Comparison of ENCODE assay signal across 8 cellular contexts in the genomic region with DNA sequence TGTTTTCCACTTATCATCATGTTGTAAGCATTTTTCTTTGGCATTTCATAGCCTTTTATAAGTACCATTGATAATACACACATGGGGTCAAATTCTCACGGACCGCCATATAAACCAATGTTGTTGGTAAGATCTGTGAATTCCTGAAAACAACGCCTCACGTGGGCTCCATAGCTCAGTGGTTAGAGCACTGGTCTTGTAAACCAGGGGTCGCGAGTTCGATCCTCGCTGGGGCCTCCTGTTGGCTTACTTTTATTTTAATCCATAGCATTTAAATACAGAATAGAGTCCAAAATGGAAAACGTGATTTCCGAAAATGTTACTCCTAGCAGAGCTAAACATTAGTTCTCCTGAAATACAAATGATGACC.
A peak's percentile ranks its signal among the peaks of the same experiment; 100 is the strongest.
DNase-seq lines count a peak whose midpoint lies in the region; ATAC-seq and TF ChIP-seq lines count a peak whose summit lies in the region.

No MANE protein-coding gene starts in this region.

- no peak for TF ChIP-seq POLR2A in sigmoid colon (IDR thresholded peaks at IDR 0.05)

- TF ChIP-seq CTCF in CD8-positive, alpha-beta T cell (IDR thresholded peaks at IDR 0.05): no peak
- TF ChIP-seq CTCF in hepatocyte (IDR thresholded peaks at IDR 0.05; ENCODE audit: poor library complexity) (no peak), sigmoid colon (IDR thresholded peaks at IDR 0.05) (no peak)

- H3K9me3 Mint-ChIP-seq in CD8-positive, alpha-beta T cell: no peaks in the 10 kb centered on the region
- H3K9me3 Mint-ChIP-seq in T-cell: no peaks in the 10 kb centered on the region

- no peak for TF ChIP-seq EP300 in sigmoid colon (IDR thresholded peaks at IDR 0.05)

- no peaks in the 10 kb centered on the region for H3K36me3 ChIP-seq in CD8-positive, alpha-beta T cell (ENCODE audit: insufficient read depth, low read length)
- H3K36me3 ChIP-seq in hepatocyte (replicated peaks; ENCODE audit: insufficient read depth, low read depth): no peaks in the 10 kb centered on the region
- no peaks in the 10 kb centered on the region for H3K36me3 ChIP-seq in sigmoid colon

- no peaks in the 10 kb centered on the region for H3K9me2 ChIP-seq in hepatocyte (replicated peaks; ENCODE audit: insufficient read depth)

- H3K4me1 ChIP-seq in CD8-positive, alpha-beta T cell (ENCODE audit: insufficient read depth, low read length): peaks cover 6% of the 10 kb centered on the region
- peaks cover 5% of the 10 kb centered on the region for H3K4me1 ChIP-seq in hepatocyte (ENCODE audit: insufficient read depth)
- peaks cover 0 to 14% (median 4%) of the 10 kb centered on the region in 4 donors for H3K4me1 ChIP-seq in sigmoid colon

- H3K4me2 ChIP-seq in hepatocyte: peak overlapping the region; percentile 70

- peak overlapping the region; percentile 56 for H2AFZ ChIP-seq in hepatocyte

- no peak overlapping the region for H3K27ac ChIP-seq in CD8-positive, alpha-beta T cell (ENCODE audit: low read depth, low read length)
- H3K27ac ChIP-seq in hepatocyte (peak overlapping the region; percentile 9), sigmoid colon (peak overlapping the region; percentile 69 to 86 (median 77))

- peak overlapping the region; percentile 85 for H3K4me3 Mint-ChIP-seq in CD8-positive, alpha-beta T cell
- peak overlapping the region; percentile 79 to 83 (median 80) for H3K4me3 Mint-ChIP-seq in T-cell

- H3K9me3 ChIP-seq in CD8-positive, alpha-beta T cell (ENCODE audit: low read length): no peaks in the 10 kb centered on the region
- H3K9me3 ChIP-seq in hepatocyte (ENCODE audit: low read depth): no peaks in the 10 kb centered on the region
- no peaks in the 10 kb centered on the region for H3K9me3 ChIP-seq in sigmoid colon

- peak overlapping the region; percentile 68 for H3K4me3 ChIP-seq in CD8-positive, alpha-beta T cell (ENCODE audit: low read depth, low read length)
- H3K4me3 ChIP-seq in Jurkat, Clone E6-1 (ENCODE audit: low read length): peak overlapping the region; percentile 65
- H3K4me3 ChIP-seq in hepatocyte (peak overlapping the region; percentile 11), sigmoid colon (peak overlapping the region in 3 of 4 donors; percentile 39 to 48 (median 43))

- CTCF ChIA-PET in CD8-positive, alpha-beta T cell (lab: Charles Lee): interaction anchor here (0.7 to 4.1 kb wide), 28 partner anchors 9 to 659 kb away, joined by 3 to 37 read pairs (median 4); a partner anchor contains a TSS
- CTCF ChIA-PET in T-cell (lab: Charles Lee): interaction anchor here (0.6 to 3.2 kb wide), 14 partner anchors 9 to 878 kb away, joined by 3 to 26 read pairs (median 4); a partner anchor contains a TSS

- H3K27me3 ChIP-seq in CD8-positive, alpha-beta T cell (ENCODE audit: insufficient read depth, low read length): no peaks in the 10 kb centered on the region
- H3K27me3 ChIP-seq in hepatocyte (no peaks in the 10 kb centered on the region), sigmoid colon (no peaks in the 10 kb centered on the region)

- H3K4me1 Mint-ChIP-seq in CD8-positive, alpha-beta T cell (ENCODE audit: low read depth): peaks cover 14% of the 10 kb centered on the region
- H3K4me1 Mint-ChIP-seq in T-cell: peaks cover 6 to 12% (median 11%) of the 10 kb centered on the region in 3 donors

- peak; percentile 41 to 79 (median 59) for DNase-seq in CD8-positive, alpha-beta T cell
- peak; percentile 77 for DNase-seq in Jurkat, Clone E6-1 (ENCODE audit: low read depth, low spot score)
- peak; percentile 36 to 76 (median 64) for DNase-seq in T-cell
- peak; percentile 9 for DNase-seq in amniotic stem cell (lab: John Stamatoyannopoulos, UW)
- DNase-seq in hepatocyte (ENCODE audit: low spot score): peak; percentile 71
- peak; percentile 67 for DNase-seq in sigmoid colon

- H3K36me3 Mint-ChIP-seq in CD8-positive, alpha-beta T cell: no peaks in the 10 kb centered on the region
- H3K36me3 Mint-ChIP-seq in T-cell: no peaks in the 10 kb centered on the region

- H3K27me3 Mint-ChIP-seq in CD8-positive, alpha-beta T cell (ENCODE audit: low read depth): no peaks in the 10 kb centered on the region
- H3K27me3 Mint-ChIP-seq in T-cell: peaks cover 0 to 6% of the 10 kb centered on the region in 2 donors

- POLR2A ChIA-PET in CD8-positive, alpha-beta T cell (lab: Charles Lee): interaction anchor here (1.0 to 1.5 kb wide), 3 partner anchors 170 to 723 kb away, joined by 3 to 5 read pairs (median 3); a partner anchor contains a TSS
- POLR2A ChIA-PET in T-cell (lab: Charles Lee): interaction anchor here (0.6 kb wide), 2 partner anchors 220 to 259 kb away, joined by 3 to 4 read pairs; no protein-coding TSS in a partner anchor

- 28% methylated on average over 10 of the region's 10 CpGs for WGBS in hepatocyte (ENCODE audit: low lambda C conversion rate, missing lambda C conversion rate)
- WGBS in sigmoid colon, 2 donors: 23 to 35% methylated on average over 10 of the region's 10 CpGs

- ATAC-seq in CD8-positive, alpha-beta T cell: peak; percentile 50
- ATAC-seq in GM21515 (IDR thresholded peaks at IDR 0.05; ENCODE audit: unreplicated experiment) (peak; percentile 27), T-cell (replicated peaks in 1 of 4) (peak; percentile 14 to 55 (median 36)), GM21619 (IDR thresholded peaks at IDR 0.05; ENCODE audit: unreplicated experiment) (no peak)

- H3K79me2 ChIP-seq in hepatocyte: no peaks in the 10 kb centered on the region

- intact Hi-C loops in CD8-positive, alpha-beta T cell (cut with DNase I, micrococcal nuclease): loop anchor here (1.0 to 10.0 kb wide), 10 partner anchors 124 to 1220 kb away; a partner anchor contains a TSS
- intact Hi-C loops in sigmoid colon (cut with DNase I): loop anchor here (1.0 to 5.0 kb wide), 4 partner anchors 127 to 1583 kb away; a partner anchor contains a TSS

- peak overlapping the region; percentile 86 for H3K27ac Mint-ChIP-seq in CD8-positive, alpha-beta T cell
- H3K27ac Mint-ChIP-seq in T-cell: peak overlapping the region; percentile 77 to 80

- H4K20me1 ChIP-seq in hepatocyte (ENCODE audit: insufficient read depth, poor library complexity, severe bottlenecking): no peaks in the 10 kb centered on the region

Comparison
In these comparisons a context has a peak if more than half of its experiments do, and no peak if none do; other contexts are left out.
1. DNase-seq: peak in every context shown above with its lines; median percentile 77 in Jurkat, Clone E6-1; 71 in hepatocyte; 67 in sigmoid colon; 64 in T-cell; 59 in CD8-positive, alpha-beta T cell; 9 in amniotic stem cell.
2. H3K4me3 ChIP-seq: peak in every context shown above with its lines; median percentile 68 in CD8-positive, alpha-beta T cell; 65 in Jurkat, Clone E6-1; 43 in sigmoid colon; 11 in hepatocyte.